ENCODE assay signal across 22 cellular contexts in the genomic region with DNA sequence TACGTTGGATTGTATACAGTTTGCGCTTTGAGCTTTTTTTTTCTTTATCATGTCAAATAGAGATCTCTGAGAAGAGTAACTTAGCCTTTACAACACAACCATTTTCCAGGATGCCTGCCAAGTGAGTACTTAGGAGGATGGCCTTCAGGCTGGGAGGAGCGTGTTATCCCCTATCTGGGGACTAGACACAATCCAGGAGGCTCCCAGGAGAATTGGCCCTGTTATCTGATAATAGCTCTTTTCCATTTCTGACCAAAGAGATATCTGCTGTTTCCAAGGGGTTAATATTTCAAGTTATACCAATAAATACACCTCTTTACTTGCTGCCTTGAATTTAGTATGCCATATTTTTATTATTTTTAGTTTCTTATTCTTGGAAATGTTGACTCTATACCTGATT.
DNase-seq lines count a peak whose midpoint lies in the region; ATAC-seq and TF ChIP-seq lines count a peak whose summit lies in the region.
"Had no signal": no experiment of that assay in that cellular context is flagged by ENCODE, and none has a peak within 500 bp of the region (broad histone marks: within the 10 kb centered on the region; RNA-seq: fewer than 3 reads in every experiment).

No MANE protein-coding gene starts in this region.

- no peak for TF ChIP-seq CTCF in BE2C (IDR thresholded peaks at IDR 0.05; ENCODE audit: low read depth, low read length)
- TF ChIP-seq CTCF in glutamatergic neuron (IDR thresholded peaks at IDR 0.05; ENCODE audit: partially characterized antibody, unreplicated experiment), result no peak

- peak overlapping the region; percentile 49 for H3K4me3 ChIP-seq in BE2C (ENCODE audit: low read depth, low read length)
- H3K4me3 ChIP-seq: BLaER1 treated with 17β-estradiol and CSF1 and Interleukin-3, amounts not matched to agents 10 nM and 100 nM; GM23248 had no signal

- H3K36me3 ChIP-seq in BE2C, result no peaks in the 10 kb centered on the region
- H3K36me3 ChIP-seq: BLaER1 treated with 17β-estradiol and CSF1 and Interleukin-3, amounts not matched to agents 10 nM and 100 nM had no signal

- peak; percentile 90 for DNase-seq in BE2C
- DNase-seq in NCI-H1092 treated with DMSO at 0.1 percent for 48 hours (lab: John Stamatoyannopoulos, UW), result peak; percentile 76
- peak; percentile 78 for DNase-seq in NCI-H2171 (lab: John Stamatoyannopoulos, UW)
- DNase-seq in glutamatergic neuron, result peak; percentile 35
- no peak for DNase-seq in HuH-7.5 (ENCODE audit: low spot score)
- DNase-seq in effector memory CD8-positive, alpha-beta T cell, result no peak
- DNase-seq in NCI-H774 (lab: John Stamatoyannopoulos, UW), result no peak
- DNase-seq in DMS153 (lab: John Stamatoyannopoulos, UW), result no peak
- DNase-seq: ACHN; CD8-positive, alpha-beta T cell; GDM1; GM23248; H9; IMR-90; NCI-H1436; NCI-H187 treated with DMSO at 0.1 percent for 48 hours; NCI-H510A; NCI-H748 treated with DMSO at 0.1 percent for 48 hours; PC-3; Right ventricle myocardium superior; T-helper 2 cell had no signal

- H3K9me3 ChIP-seq in BE2C, result no peaks in the 10 kb centered on the region
- H3K9me3 ChIP-seq: BLaER1 treated with 17β-estradiol and CSF1 and Interleukin-3, amounts not matched to agents 10 nM and 100 nM had no signal

- no peak for ATAC-seq in effector memory CD8-positive, alpha-beta T cell (replicated peaks)
- ATAC-seq: CD8-positive, alpha-beta T cell; PC-3 had no signal

- H3K4me1 ChIP-seq in BE2C, result peaks cover 9% of the 10 kb centered on the region

- H3K36me3 Mint-ChIP-seq in glutamatergic neuron (ENCODE audit: unreplicated experiment), result no peaks in the 10 kb centered on the region
- no peaks in the 10 kb centered on the region for H3K36me3 Mint-ChIP-seq in effector memory CD8-positive, alpha-beta T cell (ENCODE audit: insufficient read depth)
- H3K36me3 Mint-ChIP-seq: CD8-positive, alpha-beta T cell had no signal

- H3K27ac Mint-ChIP-seq in glutamatergic neuron (ENCODE audit: unreplicated experiment), result no peak overlapping the region
- no peak overlapping the region for H3K27ac Mint-ChIP-seq in effector memory CD8-positive, alpha-beta T cell
- H3K27ac Mint-ChIP-seq: CD8-positive, alpha-beta T cell; H9 had no signal

- H3K27me3 ChIP-seq in BE2C, result no peaks in the 10 kb centered on the region
- H3K27me3 ChIP-seq: BLaER1 treated with 17β-estradiol and CSF1 and Interleukin-3, amounts not matched to agents 10 nM and 100 nM had no signal

- H3K4me3 Mint-ChIP-seq in glutamatergic neuron (ENCODE audit: unreplicated experiment), result no peak overlapping the region
- no peak overlapping the region for H3K4me3 Mint-ChIP-seq in effector memory CD8-positive, alpha-beta T cell
- H3K4me3 Mint-ChIP-seq: CD8-positive, alpha-beta T cell; H9 had no signal

- H3K27me3 Mint-ChIP-seq in glutamatergic neuron (ENCODE audit: unreplicated experiment), result no peaks in the 10 kb centered on the region
- no peaks in the 10 kb centered on the region for H3K27me3 Mint-ChIP-seq in effector memory CD8-positive, alpha-beta T cell

- H3K9me3 Mint-ChIP-seq in glutamatergic neuron (ENCODE audit: unreplicated experiment), result no peaks in the 10 kb centered on the region
- H3K9me3 Mint-ChIP-seq in effector memory CD8-positive, alpha-beta T cell, result peaks cover 2 to 6% of the 10 kb centered on the region in 2 donors
- H3K9me3 Mint-ChIP-seq: CD8-positive, alpha-beta T cell had no signal

- H3K4me1 Mint-ChIP-seq in glutamatergic neuron (ENCODE audit: low read depth, unreplicated experiment), result peaks cover 8% of the 10 kb centered on the region
- no peaks in the 10 kb centered on the region for H3K4me1 Mint-ChIP-seq in effector memory CD8-positive, alpha-beta T cell (ENCODE audit: low read depth in 2 of 2)

Comparison
In these comparisons a context has a peak if more than half of its experiments do, and no peak if none do; other contexts are left out.
1. DNase-seq: peak in BE2C (single experiment), NCI-H1092 treated with DMSO at 0.1 percent for 48 hours (single experiment), NCI-H2171 (single experiment) and glutamatergic neuron (single experiment); none in HuH-7.5 (single experiment), effector memory CD8-positive, alpha-beta T cell (0 of 3), NCI-H774 (single experiment) and DMS153 (single experiment).